ENCODE assay signal across 15 cellular contexts in the genomic region with DNA sequence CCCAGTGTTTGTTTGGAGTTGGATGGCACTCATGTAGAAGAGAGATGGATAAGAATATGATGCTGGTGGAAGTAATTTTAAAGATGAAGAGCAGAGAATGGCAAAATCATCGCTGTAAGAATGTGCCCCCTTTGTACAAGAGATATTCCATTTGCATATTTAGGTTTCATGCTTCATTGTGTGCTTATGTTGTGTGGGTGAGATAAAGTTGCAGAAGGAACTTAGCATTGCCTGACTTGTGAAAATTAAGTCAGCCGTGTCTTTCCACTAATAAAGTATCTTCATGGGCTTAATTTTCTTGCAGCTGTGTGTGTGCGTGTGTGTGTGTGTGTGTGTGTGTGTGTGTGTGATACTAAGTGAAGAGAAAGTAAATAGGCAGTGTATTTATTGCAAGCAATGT.
DNase-seq lines count a peak whose midpoint lies in the region; ATAC-seq and TF ChIP-seq lines count a peak whose summit lies in the region.
"Had no signal": no experiment of that assay in that cellular context is flagged by ENCODE, and none has a peak within 500 bp of the region (broad histone marks: within the 10 kb centered on the region; RNA-seq: fewer than 3 reads in every experiment).

No MANE protein-coding gene starts in this region.

- peaks cover 10% of the 10 kb centered on the region for H3F3A ChIP-seq in DOHH2 (ENCODE audit: control insufficient read depth, insufficient read depth)

- no peaks in the 10 kb centered on the region for H3K36me3 Mint-ChIP-seq in glutamatergic neuron (ENCODE audit: unreplicated experiment)
- H3K36me3 Mint-ChIP-seq in stimulated activated naive B cell treated with anti-CD40 and anti-IgM and Interleukin-4, amounts not matched to agents 10 μg/mL and 1 μg/mL and 100 μg/mL, for 72 hours = no peaks in the 10 kb centered on the region
- H3K36me3 Mint-ChIP-seq: CD14-positive monocyte; CD8-positive, alpha-beta memory T cell had no signal

- DNase-seq in glutamatergic neuron (no peak), amniotic stem cell (lab: John Stamatoyannopoulos, UW) (no peak), pons (ENCODE audit: low spot score) (no peak), foreskin fibroblast (no peak)
- no peak for DNase-seq in stimulated activated naive B cell treated with anti-CD40 and anti-IgM and Interleukin-4, amounts not matched to agents 10 μg/mL and 1 μg/mL and 100 μg/mL, for 72 hours
- DNase-seq: CD4-positive, alpha-beta T cell; CD8-positive, alpha-beta memory T cell; DMS 273 treated with DMSO at 0.1 percent for 48 hours; DMS79; GF-D8; H9 had no signal

- peak overlapping the region; percentile 41 for H3K27ac Mint-ChIP-seq in glutamatergic neuron (ENCODE audit: unreplicated experiment)
- no peak overlapping the region for H3K27ac Mint-ChIP-seq in stimulated activated naive B cell treated with anti-CD40 and anti-IgM and Interleukin-4, amounts not matched to agents 10 μg/mL and 1 μg/mL and 100 μg/mL, for 72 hours
- H3K27ac Mint-ChIP-seq: CD14-positive monocyte; CD4-positive, alpha-beta T cell; CD8-positive, alpha-beta memory T cell; GM23338; H9 had no signal

- H3K4me1 ChIP-seq in DOHH2 (ENCODE audit: control insufficient read depth, low read length) = peaks cover 53% of the 10 kb centered on the region

- TF ChIP-seq CTCF in DOHH2 (IDR thresholded peaks at IDR 0.05; ENCODE audit: low read depth, low read length, poor library complexity, severe bottlenecking) = no peak
- no peak for TF ChIP-seq CTCF in glutamatergic neuron (IDR thresholded peaks at IDR 0.05; ENCODE audit: partially characterized antibody, unreplicated experiment)
- no peak for TF ChIP-seq CTCF in foreskin fibroblast (IDR thresholded peaks at IDR 0.05; ENCODE audit: low read depth, low read length)

- no peaks in the 10 kb centered on the region for H3K27me3 ChIP-seq in DOHH2 (ENCODE audit: control insufficient read depth, low read length)

- H3K27ac ChIP-seq in DOHH2 (ENCODE audit: low read depth, low read length) = peak overlapping the region; percentile 96

- H3K79me2 ChIP-seq in DOHH2 (ENCODE audit: control insufficient read depth, low read length) = no peaks in the 10 kb centered on the region

- H3K4me1 Mint-ChIP-seq in glutamatergic neuron (ENCODE audit: low read depth, unreplicated experiment) = peaks cover 15% of the 10 kb centered on the region
- peaks cover 6 to 12% of the 10 kb centered on the region in 2 donors for H3K4me1 Mint-ChIP-seq in stimulated activated naive B cell treated with anti-CD40 and anti-IgM and Interleukin-4, amounts not matched to agents 10 μg/mL and 1 μg/mL and 100 μg/mL, for 72 hours
- H3K4me1 Mint-ChIP-seq: CD14-positive monocyte; CD8-positive, alpha-beta memory T cell had no signal

- H3K9me2 ChIP-seq in DOHH2 (replicated peaks; ENCODE audit: control insufficient read depth, low read length) = no peaks in the 10 kb centered on the region

- peak overlapping the region; percentile 84 for H3K4me2 ChIP-seq in DOHH2 (ENCODE audit: low read length)
- H3K4me2 ChIP-seq: GM23338 had no signal

- H3K27me3 Mint-ChIP-seq in glutamatergic neuron (ENCODE audit: unreplicated experiment) = no peaks in the 10 kb centered on the region
- H3K27me3 Mint-ChIP-seq in stimulated activated naive B cell treated with anti-CD40 and anti-IgM and Interleukin-4, amounts not matched to agents 10 μg/mL and 1 μg/mL and 100 μg/mL, for 72 hours = no peaks in the 10 kb centered on the region
- H3K27me3 Mint-ChIP-seq: CD4-positive, alpha-beta T cell had no signal

- H3K4me3 ChIP-seq in DOHH2 (ENCODE audit: low read length) = peak overlapping the region; percentile 69
- no peak overlapping the region for H3K4me3 ChIP-seq in foreskin fibroblast (ENCODE audit: low read depth in 1 of 2, low read length in 2 of 2)
- H3K4me3 ChIP-seq: GM23338 had no signal

- no peaks in the 10 kb centered on the region for H3K9me3 ChIP-seq in DOHH2 (ENCODE audit: control insufficient read depth, insufficient read depth, low read length)

- ATAC-seq in stimulated activated naive B cell treated with anti-CD40 and anti-IgM and Interleukin-4, amounts not matched to agents 10 μg/mL and 1 μg/mL and 100 μg/mL, for 72 hours (replicated peaks) = peak; percentile 60 to 63
- ATAC-seq: GM23338, HCT116 had no signal

- no peaks in the 10 kb centered on the region for H4K20me1 ChIP-seq in DOHH2 (ENCODE audit: control insufficient read depth, insufficient read depth, low read depth, low read length)

- H3K36me3 ChIP-seq in DOHH2 (ENCODE audit: control insufficient read depth, low read length) = peaks cover 7% of the 10 kb centered on the region

- peaks cover 4% of the 10 kb centered on the region for H3K9me3 Mint-ChIP-seq in glutamatergic neuron (ENCODE audit: unreplicated experiment)
- H3K9me3 Mint-ChIP-seq in stimulated activated naive B cell treated with anti-CD40 and anti-IgM and Interleukin-4, amounts not matched to agents 10 μg/mL and 1 μg/mL and 100 μg/mL, for 72 hours = peaks cover 0 to 4% of the 10 kb centered on the region in 2 donors
- H3K9me3 Mint-ChIP-seq: CD4-positive, alpha-beta T cell; GM23338; H9 had no signal

- H3K4me3 Mint-ChIP-seq in glutamatergic neuron (ENCODE audit: unreplicated experiment) = no peak overlapping the region
- H3K4me3 Mint-ChIP-seq in stimulated activated naive B cell treated with anti-CD40 and anti-IgM and Interleukin-4, amounts not matched to agents 10 μg/mL and 1 μg/mL and 100 μg/mL, for 72 hours = no peak overlapping the region
- H3K4me3 Mint-ChIP-seq: CD14-positive monocyte; CD4-positive, alpha-beta T cell; CD8-positive, alpha-beta memory T cell; GM23338; H9 had no signal
